ENCODE assay signal across 39 cellular contexts in genomic region chr19:51915324-51915867, GRCh38.
"Had no signal": no experiment of that assay in that cellular context is flagged by ENCODE, and none has a peak within 500 bp of the region (broad histone marks: within the 10 kb centered on the region; RNA-seq: fewer than 3 reads in every experiment).

No MANE protein-coding gene starts in this region.

- FAIRE-seq: astrocyte, bronchial epithelial cell, RCC 7860 had no signal

- ATAC-seq: activated CD8-positive, alpha-beta T cell treated with anti-CD3 and anti-CD28 coated beads for 36 hours; activated T-cell treated with anti-CD3 and anti-CD28 coated beads, Interleukin-2, amount 50 U/mL, for 72 hours; activated T-helper 17 cell treated with anti-CD3 and anti-CD28 coated beads, Interleukin-2, amount 50 U/mL, for 72 hours; body of pancreas; Right ventricle myocardium inferior; SK-N-SH treated with all-trans-retinoic acid at 6 μM for 48 hours had no signal

- H3K4me1 Mint-ChIP-seq: activated naive CD4-positive, alpha-beta T cell treated with anti-CD3 and anti-CD28 coated beads, Interleukin-2, amount 50 U/mL, for 24 hours; activated naive CD8-positive, alpha-beta T cell treated with anti-CD3 and anti-CD28 coated beads, Interleukin-2, amount 10 ng/mL, durations not matched to agents 7 days and 5 days; activated T-helper 17 cell treated with anti-CD3 and anti-CD28 coated beads, Interleukin-2, amount 50 U/mL, for 72 hours had no signal

- H3K27ac ChIP-seq: adrenal gland, body of pancreas, PC-9, RWPE1, VCaP had no signal

- H3K27me3 ChIP-seq: adrenal gland, body of pancreas had no signal

- DNase-seq: activated B cell treated with CpG ODN at 0.5 μM for 24 hours; activated CD4-positive, alpha-beta T cell treated with anti-CD3 and anti-CD28 coated beads for 48 hours; activated CD4-positive, CD25-positive, alpha-beta regulatory T cell treated with anti-CD3 and anti-CD28 coated beads, Interleukin-2, amount 50 U/mL, for 72 hours; activated CD8-positive, alpha-beta T cell treated with anti-CD3 and anti-CD28 coated beads for 36 hours; activated gamma-delta T cell; activated naive CD4-positive, alpha-beta T cell treated with Interleukin-2 at 50 U/mL for 16 hours; activated naive CD8-positive, alpha-beta T cell treated with anti-CD3 and anti-CD28 coated beads, Interleukin-2, amount 10 ng/mL, durations not matched to agents 7 days and 5 days; activated T-cell treated with anti-CD3 and anti-CD28 coated beads, Interleukin-2, amount 50 U/mL, for 1 hour; activated T-cell treated with anti-CD3 and anti-CD28 coated beads, Interleukin-2, amount 50 U/mL, for 72 hours; adrenal gland; body of pancreas; caudate nucleus; cerebellar nuclear complex; NCI-H1092 treated with DMSO at 0.1 percent for 48 hours; NCI-H1417; NCI-H146; NCI-H187; NCI-H2081; NCI-H2171 treated with DMSO at 0.1 percent for 48 hours; NCI-H2227 treated with DMSO at 0.1 percent for 48 hours; NCI-H446; NCI-H526; NCI-H748 treated with DMSO at 0.1 percent for 48 hours; NK-92 treated with Interleukin-12 subunit alpha and Interleukin-12 subunit beta, amount 100 ng/mL, for 24 hours; PC-9; SIG-M5; SW 1271; T-helper 1 cell; T-helper 2 cell; T-helper 9 cell had no signal

- H3K4me3 ChIP-seq: adrenal gland, body of pancreas, PC-9 had no signal

- H3K4me3 Mint-ChIP-seq: activated B cell treated with CpG ODN at 0.5 μM for 24 hours; activated CD8-positive, alpha-beta T cell treated with anti-CD3 and anti-CD28 coated beads for 36 hours; activated naive CD4-positive, alpha-beta T cell treated with anti-CD3 and anti-CD28 coated beads, Interleukin-2, amount 50 U/mL, for 24 hours; activated naive CD8-positive, alpha-beta T cell treated with anti-CD3 and anti-CD28 coated beads, Interleukin-2, amount 10 ng/mL, durations not matched to agents 7 days and 5 days; activated T-cell treated with anti-CD3 and anti-CD28 coated beads, Interleukin-2, amount 50 U/mL, for 72 hours; activated T-helper 17 cell treated with anti-CD3 and anti-CD28 coated beads, Interleukin-2, amount 50 U/mL, for 72 hours had no signal

- H3K27me3 Mint-ChIP-seq: activated B cell treated with CpG ODN at 0.5 μM for 24 hours; activated CD8-positive, alpha-beta T cell treated with anti-CD3 and anti-CD28 coated beads for 36 hours; activated naive CD8-positive, alpha-beta T cell treated with anti-CD3 and anti-CD28 coated beads, Interleukin-2, amount 10 ng/mL, durations not matched to agents 7 days and 5 days; activated T-helper 17 cell treated with anti-CD3 and anti-CD28 coated beads, Interleukin-2, amount 50 U/mL, for 72 hours had no signal

- H3K27ac Mint-ChIP-seq: activated B cell treated with CpG ODN at 0.5 μM for 24 hours; activated CD8-positive, alpha-beta T cell treated with anti-CD3 and anti-CD28 coated beads for 36 hours; activated naive CD4-positive, alpha-beta T cell treated with anti-CD3 and anti-CD28 coated beads, Interleukin-2, amount 50 U/mL, for 24 hours; activated naive CD8-positive, alpha-beta T cell treated with anti-CD3 and anti-CD28 coated beads, Interleukin-2, amount 10 ng/mL, durations not matched to agents 7 days and 5 days; activated T-cell treated with anti-CD3 and anti-CD28 coated beads, Interleukin-2, amount 50 U/mL, for 72 hours; activated T-helper 17 cell treated with anti-CD3 and anti-CD28 coated beads, Interleukin-2, amount 50 U/mL, for 72 hours had no signal

- H3K4me1 ChIP-seq: adrenal gland, body of pancreas had no signal

- H3K36me3 ChIP-seq: adrenal gland had no signal
